7 cellular contexts compared by ENCODE assay signal in the genomic region with DNA sequence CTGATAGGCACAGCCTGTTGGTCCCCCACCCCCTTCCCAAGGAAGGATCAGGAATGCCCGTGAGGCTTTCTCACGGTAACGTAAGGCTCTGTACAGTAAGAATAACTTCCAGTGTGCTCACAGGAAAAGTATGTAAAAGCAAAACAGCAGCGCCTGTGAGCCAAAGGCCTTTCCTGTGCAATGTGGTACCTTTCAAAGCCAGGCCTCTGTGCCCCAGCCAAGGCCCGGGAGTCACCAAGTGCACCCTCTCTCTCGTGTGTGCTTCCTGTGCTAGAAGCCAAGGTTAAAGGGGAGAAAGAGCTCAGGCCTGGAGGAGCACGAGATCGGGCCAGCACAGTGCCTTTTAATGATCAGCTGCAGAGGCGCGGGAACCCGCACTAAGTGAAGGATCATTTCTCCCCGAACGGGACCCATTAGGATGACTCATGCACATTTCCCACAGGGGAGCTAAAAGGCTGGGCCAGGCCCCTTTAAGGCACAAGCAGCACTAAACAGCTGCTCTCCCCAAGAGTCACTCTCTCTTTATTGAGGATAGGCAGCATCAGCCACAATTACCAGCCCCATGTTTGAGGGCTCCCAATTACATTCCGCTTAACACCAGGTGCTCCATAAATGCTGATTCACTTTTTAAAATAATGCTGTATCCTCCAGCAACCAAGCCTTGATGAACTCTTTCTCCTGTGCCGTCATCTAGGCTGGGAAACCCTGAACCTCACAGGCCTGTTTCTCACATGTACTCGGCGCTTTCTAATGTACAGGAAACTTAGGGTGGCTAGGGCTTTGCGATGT. TPM values are rescaled to one million over a fixed set of nuclear protein-coding genes. Genes with fewer than 3 reads are reported as not detected.
A peak's percentile ranks its signal among the peaks of the same experiment; 100 is the strongest.
DNase-seq lines count a peak whose midpoint lies in the region; ATAC-seq and TF ChIP-seq lines count a peak whose summit lies in the region.

No MANE protein-coding gene starts in this region.

- peak; percentile 33 for ATAC-seq in HG02798 (IDR thresholded peaks at IDR 0.05; ENCODE audit: poor library complexity, unreplicated experiment)

- H3K36me3 ChIP-seq in sigmoid colon = no peaks in the 10 kb centered on the region

- CTCF ChIA-PET in RWPE1 (lab: Yijun Ruan, JAX) = no interaction called here

- intact Hi-C loops in sigmoid colon (cut with DNase I) = no loop called here

- WGBS in sigmoid colon, 2 donors = 62 to 69% methylated on average over 18 of the region's 18 CpGs

- TF ChIP-seq EP300 in sigmoid colon (IDR thresholded peaks at IDR 0.05) = no peak

- no peak overlapping the region for H3K4me3 ChIP-seq in sigmoid colon

- H3K4me1 ChIP-seq in sigmoid colon = peaks cover 0 to 79% (median 70%) of the 10 kb centered on the region in 4 donors

- DNase-seq in RWPE1 (ENCODE audit: low spot score) (peak; percentile 83), glomerular endothelial cell (ENCODE audit: extremely low read depth, low read depth, low spot score) (peak; percentile 90), sigmoid colon (peak; percentile 84), amygdala (lab: John Stamatoyannopoulos, UW) (no peak), activated T-cell treated with anti-CD3 and anti-CD28 coated beads for 4 hours (no peak)
- no peak for DNase-seq in activated CD8-positive, alpha-beta memory T cell treated with anti-CD3 and anti-CD28 coated beads for 24 hours

- no peak for TF ChIP-seq CTCF in RWPE1 (conservative IDR thresholded peaks at IDR 0.05; ENCODE audit: low read depth)
- no peak for TF ChIP-seq CTCF in sigmoid colon (IDR thresholded peaks at IDR 0.05)

- no peaks in the 10 kb centered on the region for H3K27me3 ChIP-seq in sigmoid colon

- TF ChIP-seq POLR2A in sigmoid colon (IDR thresholded peaks at IDR 0.05) = no peak

- POLR2A ChIA-PET in RWPE1 (lab: Yijun Ruan, JAX; ENCODE audit: low non-redundant PET) = interaction anchor here (0.9 to 1.3 kb wide), 2 partner anchors 10 to 36 kb away, joined by 3 to 6 read pairs; no protein-coding TSS in a partner anchor

- H3K27ac ChIP-seq in RWPE1 = peak overlapping the region; percentile 98
- H3K27ac ChIP-seq in sigmoid colon = peak overlapping the region; percentile 70 to 90 (median 84)

- H3K9me3 ChIP-seq in sigmoid colon = no peaks in the 10 kb centered on the region

RNA-seq across cellular contexts. Expression of a gene that starts 42.8 kb away (rescaled TPM):
- total RNA-seq in glomerular endothelial cell (42.1 and 42.8 TPM in 2 replicates), sigmoid colon (10 to 100 TPM in 3 of 4 donors, 1 to 10 TPM in 1; 6.8 to 33.7 (median 10.3) TPM)
- 10 to 100 TPM in 2 of 3 donors, 1 to 10 TPM in 1; 9.5 to 11.7 (median 10.2) TPM for polyA plus RNA-seq in sigmoid colon

Comparison
In these comparisons a context has a peak if more than half of its experiments do, and no peak if none do; other contexts are left out.
1. DNase-seq: peak in RWPE1 (single experiment), glomerular endothelial cell (single experiment) and sigmoid colon (single experiment); none in amygdala (0 of 56), activated CD8-positive, alpha-beta memory T cell treated with anti-CD3 and anti-CD28 coated beads for 24 hours (single experiment) and activated T-cell treated with anti-CD3 and anti-CD28 coated beads for 4 hours (single experiment).